17 cellular contexts compared by ENCODE assay signal in the genomic region with DNA sequence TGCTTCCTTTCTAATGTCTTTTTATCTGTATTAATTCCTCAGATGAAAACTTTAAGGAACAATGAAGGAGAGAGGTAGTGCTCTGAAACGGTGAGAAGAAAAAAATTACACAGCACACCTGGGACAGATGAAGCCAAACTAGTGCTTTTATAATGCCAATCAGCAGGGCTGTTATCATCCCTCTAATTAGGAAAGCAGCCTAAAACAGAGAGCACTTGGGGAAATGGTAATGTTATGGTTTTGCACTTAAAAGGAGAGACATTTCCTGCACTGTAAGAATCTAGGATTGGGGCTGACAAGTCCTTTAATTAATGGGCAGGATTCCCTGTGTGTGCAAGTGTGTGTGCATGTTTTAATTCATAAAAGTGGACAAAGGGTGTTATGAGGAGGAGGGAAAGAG. TPM values are rescaled to one million over a fixed set of nuclear protein-coding genes. Genes with fewer than 3 reads are reported as not detected.
DNase-seq lines count a peak whose midpoint lies in the region; ATAC-seq and TF ChIP-seq lines count a peak whose summit lies in the region.
"Had no signal": no experiment of that assay in that cellular context is flagged by ENCODE, and none has a peak within 500 bp of the region (broad histone marks: within the 10 kb centered on the region; RNA-seq: fewer than 3 reads in every experiment).

No MANE protein-coding gene starts in this region.

- no peak for TF ChIP-seq CTCF in GM12865 (IDR thresholded peaks at IDR 0.05; ENCODE audit: insufficient read depth, low read depth, low read length, missing control alignments)
- TF ChIP-seq CTCF in brain (conservative IDR thresholded peaks at IDR 0.05) = no peak

- H3K27ac Mint-ChIP-seq in brain = peak overlapping the region in 4 of 5 experiments; percentile 6 to 99 (median 87)
- no peak overlapping the region for H3K27ac Mint-ChIP-seq in natural killer cell treated with Interleukin-12 subunit alpha and Interleukin-12 subunit beta and Interleukin-15 and Interleukin-18, amount 100 ng/mL, for 72 hours
- H3K27ac Mint-ChIP-seq: mesothelial cell of epicardium; T-helper 2 cell treated with Interferon-gamma antibody and Interleukin-4, amounts not matched to agents 5 μg/mL and 100 μg/mL, for 36 hours had no signal

- H3K36me3 ChIP-seq in rectal smooth muscle tissue (ENCODE audit: control insufficient read depth, insufficient read depth, low read length) = no peaks in the 10 kb centered on the region

- H3K36me3 Mint-ChIP-seq in brain = no peaks in the 10 kb centered on the region
- peaks cover 11% of the 10 kb centered on the region for H3K36me3 Mint-ChIP-seq in natural killer cell treated with Interleukin-12 subunit alpha and Interleukin-12 subunit beta and Interleukin-15 and Interleukin-18, amount 100 ng/mL, for 72 hours
- H3K36me3 Mint-ChIP-seq: mesothelial cell of epicardium had no signal

- H3K4me3 Mint-ChIP-seq in brain = peak overlapping the region; percentile 90 to 97 (median 97)
- H3K4me3 Mint-ChIP-seq in natural killer cell treated with Interleukin-12 subunit alpha and Interleukin-12 subunit beta and Interleukin-15 and Interleukin-18, amount 100 ng/mL, for 72 hours = no peak overlapping the region
- H3K4me3 Mint-ChIP-seq: mesothelial cell of epicardium; T-helper 2 cell treated with Interferon-gamma antibody and Interleukin-4, amounts not matched to agents 5 μg/mL and 100 μg/mL, for 36 hours had no signal

- H3K9me3 Mint-ChIP-seq in brain = no peaks in the 10 kb centered on the region
- H3K9me3 Mint-ChIP-seq in natural killer cell treated with Interleukin-12 subunit alpha and Interleukin-12 subunit beta and Interleukin-15 and Interleukin-18, amount 100 ng/mL, for 72 hours = peaks cover 11% of the 10 kb centered on the region
- H3K9me3 Mint-ChIP-seq: mesothelial cell of epicardium; T-helper 2 cell treated with Interferon-gamma antibody and Interleukin-4, amounts not matched to agents 5 μg/mL and 100 μg/mL, for 36 hours had no signal

- peaks cover 23% of the 10 kb centered on the region for H3K27me3 Mint-ChIP-seq in brain
- H3K27me3 Mint-ChIP-seq in natural killer cell treated with Interleukin-12 subunit alpha and Interleukin-12 subunit beta and Interleukin-15 and Interleukin-18, amount 100 ng/mL, for 72 hours = peaks cover 12 to 23% of the 10 kb centered on the region in 2 donors

- DNase-seq in GM12865 (ENCODE audit: low read depth) (no peak), NCI-H1417 treated with DMSO at 0.1 percent for 48 hours (lab: John Stamatoyannopoulos, UW) (peak; percentile 80), NCI-H1694 treated with DMSO at 0.1 percent for 48 hours (lab: John Stamatoyannopoulos, UW) (no peak)
- DNase-seq in activated CD4-positive, alpha-beta T cell treated with anti-CD3 and anti-CD28 coated beads, Interleukin-2, amount 50 U/mL, for 48 hours = no peak
- DNase-seq in natural killer cell treated with Interleukin-12 subunit alpha and Interleukin-12 subunit beta and Interleukin-15 and Interleukin-18, amount 100 ng/mL, for 72 hours (ENCODE audit: low spot score) = no peak
- DNase-seq: activated CD4-positive, alpha-beta T cell treated with anti-CD3 and anti-CD28 coated beads, Interleukin-2, amount 50 U/mL, for 1 hour; DND-41; effector CD8-positive, alpha-beta T cell; GOT3; NCI-H446 treated with DMSO at 0.1 percent for 48 hours; posterior cingulate gyrus; stimulated activated CD4-positive, alpha-beta T cell treated with anti-CD3 and anti-CD28 coated beads, Interleukin-15, amount 100 ng/mL, for 24 hours had no signal

- peaks cover 53% of the 10 kb centered on the region for H3K4me1 Mint-ChIP-seq in brain
- H3K4me1 Mint-ChIP-seq in natural killer cell treated with Interleukin-12 subunit alpha and Interleukin-12 subunit beta and Interleukin-15 and Interleukin-18, amount 100 ng/mL, for 72 hours (ENCODE audit: low read depth in 2 of 2) = no peaks in the 10 kb centered on the region

- peaks cover 5% of the 10 kb centered on the region for H3K4me1 ChIP-seq in rectal smooth muscle tissue (ENCODE audit: control insufficient read depth, insufficient read depth, low read length)

- ATAC-seq in GM21786 (IDR thresholded peaks at IDR 0.05; ENCODE audit: unreplicated experiment) = no peak
- no peak for ATAC-seq in natural killer cell treated with Interleukin-12 subunit alpha and Interleukin-12 subunit beta and Interleukin-15 and Interleukin-18, amount 100 ng/mL, for 72 hours

- no peak overlapping the region for H3K9ac ChIP-seq in rectal smooth muscle tissue (ENCODE audit: low read length)

- H3K27me3 ChIP-seq in rectal smooth muscle tissue (ENCODE audit: control insufficient read depth, insufficient read depth, low read length) = no peaks in the 10 kb centered on the region

- peak overlapping the region; percentile 89 for H3K27ac ChIP-seq in rectal smooth muscle tissue (ENCODE audit: low read depth, low read length)

- peak overlapping the region; percentile 31 for H3K4me3 ChIP-seq in GM12865 (ENCODE audit: low read depth, low read length)
- peak overlapping the region; percentile 20 for H3K4me3 ChIP-seq in rectal smooth muscle tissue (ENCODE audit: low read length)

RNA-seq across cellular contexts. Expression of gene LMO3, which starts 4.8 kb away (rescaled TPM):
- polyA plus RNA-seq in brain (ENCODE audit: insufficient read depth, low read depth, low replicate concordance) = 34.7 TPM
- total RNA-seq in natural killer cell treated with Interleukin-12 subunit alpha and Interleukin-12 subunit beta and Interleukin-15 and Interleukin-18, amount 100 ng/mL, for 72 hours = not detected

Comparison
In these comparisons a context has a peak if more than half of its experiments do, and no peak if none do; other contexts are left out.
1. H3K27ac Mint-ChIP-seq: peak in brain (4 of 5); none in natural killer cell treated with Interleukin-12 subunit alpha and Interleukin-12 subunit beta and Interleukin-15 and Interleukin-18, amount 100 ng/mL, for 72 hours (0 of 2).